16 cellular contexts compared by ENCODE assay signal in the genomic region with DNA sequence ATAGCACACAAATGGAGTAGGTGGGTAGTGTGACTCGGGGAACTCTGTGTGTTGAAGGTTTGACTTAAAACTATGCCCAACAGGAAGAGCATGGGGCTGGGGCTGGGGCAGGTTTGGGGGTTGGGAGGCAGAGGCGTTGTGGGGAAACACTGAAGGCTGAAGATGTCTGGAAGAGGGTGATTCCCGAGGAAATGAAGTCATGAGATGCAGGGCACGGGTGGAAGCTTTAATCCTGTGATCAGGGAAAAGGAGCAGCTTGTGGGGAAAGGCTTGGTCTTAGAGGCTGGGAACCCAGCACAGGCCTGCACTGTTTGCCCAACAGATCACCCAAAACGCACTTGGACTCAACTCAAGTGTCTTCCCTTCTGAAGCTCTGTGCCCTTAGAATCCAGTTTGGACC. TPM values are rescaled to one million over a fixed set of nuclear protein-coding genes. Genes with fewer than 3 reads are reported as not detected.
DNase-seq lines count a peak whose midpoint lies in the region; ATAC-seq and TF ChIP-seq lines count a peak whose summit lies in the region.
"Had no signal": no experiment of that assay in that cellular context is flagged by ENCODE, and none has a peak within 500 bp of the region (broad histone marks: within the 10 kb centered on the region; RNA-seq: fewer than 3 reads in every experiment).

No MANE protein-coding gene starts in this region.

- H3K4me3 Mint-ChIP-seq in stimulated activated naive CD8-positive, alpha-beta T cell treated with anti-CD3 and anti-CD28 coated beads, Interleukin-15, Interleukin-2, amounts not matched to agents 100 ng/mL and 50 ng/mL, for 24 hours: no peak overlapping the region
- no peak overlapping the region for H3K4me3 Mint-ChIP-seq in stimulated activated naive CD8-positive, alpha-beta T cell treated with anti-CD3 and anti-CD28 coated beads, Interleukin-15, amount 100 ng/mL, for 72 hours
- no peak overlapping the region for H3K4me3 Mint-ChIP-seq in chondrocyte (ENCODE audit: unreplicated experiment)
- H3K4me3 Mint-ChIP-seq: CD8-positive, alpha-beta memory T cell had no signal

- H3K9me3 Mint-ChIP-seq in stimulated activated naive CD8-positive, alpha-beta T cell treated with anti-CD3 and anti-CD28 coated beads, Interleukin-15, Interleukin-2, amounts not matched to agents 100 ng/mL and 50 ng/mL, for 24 hours: peaks cover 18% of the 10 kb centered on the region
- H3K9me3 Mint-ChIP-seq in stimulated activated naive CD8-positive, alpha-beta T cell treated with anti-CD3 and anti-CD28 coated beads, Interleukin-15, amount 100 ng/mL, for 72 hours: peaks cover 21 to 28% of the 10 kb centered on the region in 2 donors
- H3K9me3 Mint-ChIP-seq in chondrocyte (ENCODE audit: low read depth): peaks cover 2% of the 10 kb centered on the region

- H3K27me3 ChIP-seq in osteoblast (ENCODE audit: insufficient read depth, low read length): no peaks in the 10 kb centered on the region
- H3K27me3 ChIP-seq: BLaER1 had no signal

- TF ChIP-seq CTCF in chondrocyte (IDR thresholded peaks at IDR 0.05): no peak
- no peak for TF ChIP-seq CTCF in osteoblast (IDR thresholded peaks at IDR 0.05; ENCODE audit: extremely low read depth, low read depth, low read length)

- no peak overlapping the region for H3K4me2 ChIP-seq in osteoblast (ENCODE audit: insufficient read depth, low read length)
- H3K4me2 ChIP-seq: BLaER1, PC-9 had no signal

- H2AFZ ChIP-seq in osteoblast (ENCODE audit: low read length): peak overlapping the region; percentile 73
- H2AFZ ChIP-seq: PC-9 had no signal

- peak overlapping the region; percentile 85 for H3K27ac Mint-ChIP-seq in stimulated activated naive CD8-positive, alpha-beta T cell treated with anti-CD3 and anti-CD28 coated beads, Interleukin-15, Interleukin-2, amounts not matched to agents 100 ng/mL and 50 ng/mL, for 24 hours
- peak overlapping the region in 1 of 2 donors; percentile 27 for H3K27ac Mint-ChIP-seq in stimulated activated naive CD8-positive, alpha-beta T cell treated with anti-CD3 and anti-CD28 coated beads, Interleukin-15, amount 100 ng/mL, for 72 hours
- peak overlapping the region; percentile 86 for H3K27ac Mint-ChIP-seq in chondrocyte (ENCODE audit: unreplicated experiment)
- H3K27ac Mint-ChIP-seq: CD8-positive, alpha-beta memory T cell had no signal

- H3K4me1 Mint-ChIP-seq in stimulated activated naive CD8-positive, alpha-beta T cell treated with anti-CD3 and anti-CD28 coated beads, Interleukin-15, Interleukin-2, amounts not matched to agents 100 ng/mL and 50 ng/mL, for 24 hours (ENCODE audit: low read depth): peaks cover 32% of the 10 kb centered on the region
- peaks cover 26% of the 10 kb centered on the region for H3K4me1 Mint-ChIP-seq in stimulated activated naive CD8-positive, alpha-beta T cell treated with anti-CD3 and anti-CD28 coated beads, Interleukin-15, amount 100 ng/mL, for 72 hours
- peaks cover 68% of the 10 kb centered on the region for H3K4me1 Mint-ChIP-seq in chondrocyte (ENCODE audit: low read depth)
- H3K4me1 Mint-ChIP-seq: CD8-positive, alpha-beta memory T cell had no signal

- H3K36me3 Mint-ChIP-seq in stimulated activated naive CD8-positive, alpha-beta T cell treated with anti-CD3 and anti-CD28 coated beads, Interleukin-15, Interleukin-2, amounts not matched to agents 100 ng/mL and 50 ng/mL, for 24 hours (ENCODE audit: low read depth): peaks cover 9% of the 10 kb centered on the region
- no peaks in the 10 kb centered on the region for H3K36me3 Mint-ChIP-seq in chondrocyte (ENCODE audit: low read depth)

- H3K4me3 ChIP-seq in osteoblast (ENCODE audit: insufficient read depth, low read length): no peak overlapping the region
- H3K4me3 ChIP-seq: BLaER1, PC-9 had no signal

- no peaks in the 10 kb centered on the region for H3K9me3 ChIP-seq in osteoblast (ENCODE audit: low read depth, low read length)

- no peak for ATAC-seq in stimulated activated naive CD8-positive, alpha-beta T cell treated with anti-CD3 and anti-CD28 coated beads, Interleukin-15, amount 100 ng/mL, for 72 hours

- H3K36me3 ChIP-seq in osteoblast (ENCODE audit: insufficient read depth, low read length): no peaks in the 10 kb centered on the region
- H3K36me3 ChIP-seq: BLaER1 had no signal

- H3K4me1 ChIP-seq in osteoblast (ENCODE audit: insufficient read depth, low read length): peaks cover 45% of the 10 kb centered on the region
- H3K4me1 ChIP-seq: BLaER1 had no signal

- no peaks in the 10 kb centered on the region for H4K20me1 ChIP-seq in osteoblast (ENCODE audit: insufficient read depth, low read length)
- H4K20me1 ChIP-seq: BLaER1 had no signal

- H3K27me3 Mint-ChIP-seq in stimulated activated naive CD8-positive, alpha-beta T cell treated with anti-CD3 and anti-CD28 coated beads, Interleukin-15, Interleukin-2, amounts not matched to agents 100 ng/mL and 50 ng/mL, for 24 hours: no peaks in the 10 kb centered on the region
- no peaks in the 10 kb centered on the region for H3K27me3 Mint-ChIP-seq in stimulated activated naive CD8-positive, alpha-beta T cell treated with anti-CD3 and anti-CD28 coated beads, Interleukin-15, amount 100 ng/mL, for 72 hours
- H3K27me3 Mint-ChIP-seq in chondrocyte (ENCODE audit: low read depth): no peaks in the 10 kb centered on the region

- H3K27ac ChIP-seq in osteoblast (ENCODE audit: low read depth, low read length): peak overlapping the region; percentile 83
- H3K27ac ChIP-seq: BLaER1, HL-60 had no signal

- DNase-seq in stimulated activated naive CD8-positive, alpha-beta T cell treated with anti-CD3 and anti-CD28 coated beads, Interleukin-15, amount 100 ng/mL, for 72 hours: no peak
- no peak for DNase-seq in chondrocyte (ENCODE audit: low spot score)
- DNase-seq in osteoblast (ENCODE audit: insufficient read length, low spot score, missing footprints): no peak
- DNase-seq in NCI-H1694 (lab: John Stamatoyannopoulos, UW): no peak
- DNase-seq in NCI-H526 (lab: John Stamatoyannopoulos, UW): no peak
- no peak for DNase-seq in activated CD8-positive, alpha-beta memory T cell treated with anti-CD3 and anti-CD28 coated beads, Interleukin-2, amount 50 U/mL, for 4 hours
- no peak for DNase-seq in MV-4-11 (lab: John Stamatoyannopoulos, UW)
- DNase-seq: CD8-positive, alpha-beta memory T cell; DMS79; NCI-H187 treated with DMSO at 0.1 percent for 48 hours; NCI-H446 treated with DMSO at 0.1 percent for 48 hours; NCI-H748 treated with DMSO at 0.1 percent for 48 hours; PC-9 had no signal

- no peaks in the 10 kb centered on the region for H3K79me2 ChIP-seq in osteoblast (ENCODE audit: insufficient read depth, low read length)

RNA-seq across cellular contexts. Expression of a gene that starts 26.6 kb away (rescaled TPM):
- total RNA-seq in chondrocyte (20.3 to 22.0 TPM (median 20.9 TPM) in 3 replicates), osteoblast (13.0 and 18.3 TPM in 2 replicates)
